8 cellular contexts compared by ENCODE assay signal in the genomic region with DNA sequence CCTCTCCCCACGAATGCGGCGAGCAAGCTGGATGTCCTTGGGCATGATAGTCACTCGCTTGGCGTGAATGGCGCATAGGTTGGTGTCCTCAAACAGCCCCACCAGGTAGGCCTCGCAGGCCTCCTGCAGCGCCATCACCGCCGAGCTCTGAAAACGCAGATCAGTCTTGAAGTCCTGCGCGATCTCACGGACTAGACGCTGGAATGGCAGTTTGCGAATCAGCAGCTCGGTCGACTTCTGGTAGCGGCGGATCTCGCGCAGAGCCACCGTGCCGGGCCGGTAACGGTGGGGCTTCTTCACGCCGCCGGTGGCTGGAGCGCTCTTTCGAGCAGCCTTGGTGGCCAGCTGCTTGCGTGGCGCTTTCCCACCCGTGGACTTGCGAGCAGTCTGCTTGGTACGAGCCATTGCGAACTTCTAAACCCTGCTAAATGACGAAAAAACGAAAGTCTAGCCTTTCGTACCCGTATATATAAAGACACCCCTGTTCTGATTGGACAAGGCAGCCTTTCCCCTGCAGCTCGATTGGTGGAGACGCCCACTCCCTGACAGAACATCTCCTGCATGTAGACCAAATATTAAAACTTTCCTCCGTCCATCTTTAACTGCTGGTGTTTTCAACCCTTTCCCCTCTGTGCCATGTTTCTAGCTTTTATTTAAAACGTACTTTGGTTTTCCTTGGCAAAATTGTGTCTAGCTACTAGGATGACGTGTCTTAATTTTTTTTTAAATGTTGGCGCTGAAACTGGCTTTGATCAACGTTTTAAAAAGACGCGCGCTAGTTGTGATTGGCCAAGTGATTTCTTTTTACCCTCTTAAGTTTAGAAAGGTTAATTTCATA.
DNase-seq lines count a peak whose midpoint lies in the region; ATAC-seq, FAIRE-seq and TF ChIP-seq lines count a peak whose summit lies in the region.

No MANE protein-coding gene starts in this region.

- H2AFZ ChIP-seq in H1 (ENCODE audit: low read length) = no peak overlapping the region

- DNase-seq in NCI-H69 (lab: John Stamatoyannopoulos, UW) (peak; percentile 95), H1 (ENCODE audit: low read depth in 1 of 2, low spot score in 2 of 2) (peak in 1 of 2 experiments; percentile 76), memory B cell (ENCODE audit: low spot score in 2 of 2) (peak; percentile 73 to 85)
- peak; percentile 86 for DNase-seq in activated CD8-positive, alpha-beta T cell treated with anti-CD3 and anti-CD28 coated beads for 36 hours
- DNase-seq in stimulated activated CD8-positive, alpha-beta memory T cell treated with anti-CD3 and anti-CD28 coated beads, Interleukin-7, amount 100 ng/mL, for 4 hours (ENCODE audit: low read depth in 2 of 2) = peak; percentile 64 to 78

- H4K20me1 ChIP-seq in BLaER1 treated with 17β-estradiol and CSF1 and Interleukin-3, amounts not matched to agents 10 nM and 100 nM = peaks cover 15 to 59% (median 27%) of the 10 kb centered on the region in 11 experiments
- H4K20me1 ChIP-seq in H1 (replicated peaks in 1 of 2; ENCODE audit: control insufficient read depth in 1 of 2, insufficient read depth in 2 of 2, low read length in 2 of 2) = peaks cover 2 to 3% of the 10 kb centered on the region in 2 experiments

- no peak for TF ChIP-seq RAD21 in H1 (IDR thresholded peaks at IDR 0.05 in 1 of 2, conservative IDR thresholded peaks at IDR 0.05 in 1 of 2; ENCODE audit: low read depth in 2 of 2, low read length in 2 of 2)

- H2BK5ac ChIP-seq in H1 (ENCODE audit: low read depth, low read length) = peak overlapping the region; percentile 97

- no peaks in the 10 kb centered on the region for H3K9me3 ChIP-seq in BLaER1 treated with 17β-estradiol and CSF1 and Interleukin-3, amounts not matched to agents 10 nM and 100 nM (replicated peaks in 1 of 11)
- no peaks in the 10 kb centered on the region for H3K9me3 ChIP-seq in H1 (ENCODE audit: insufficient read depth in 2 of 2, low read depth in 1 of 2, low read length in 1 of 2)

- H4K8ac ChIP-seq in H1 (ENCODE audit: extremely low read depth, insufficient read depth, low read length) = peak overlapping the region; percentile 81

- no peak overlapping the region for H3K14ac ChIP-seq in H1 (ENCODE audit: insufficient read length)

- H3K9me3 Mint-ChIP-seq in activated CD8-positive, alpha-beta T cell treated with anti-CD3 and anti-CD28 coated beads for 36 hours = no peaks in the 10 kb centered on the region
- H3K9me3 Mint-ChIP-seq in memory B cell = no peaks in the 10 kb centered on the region

- intact Hi-C loops in activated CD8-positive, alpha-beta T cell treated with anti-CD3 and anti-CD28 coated beads for 36 hours (cut with micrococcal nuclease) = loop anchor here (5.0 to 10.0 kb wide), 5 partner anchors 35 to 165 kb away; a partner anchor contains a TSS

- H2BK120ac ChIP-seq in H1 (replicated peaks; ENCODE audit: low read depth, low read length) = no peak overlapping the region

- H3K27ac ChIP-seq in BLaER1 treated with 17β-estradiol and CSF1 and Interleukin-3, amounts not matched to agents 10 nM and 100 nM = peak overlapping the region; percentile 79 to 99 (median 95); a peak in 21 of 22 replicates
- peak overlapping the region; percentile 82 for H3K27ac ChIP-seq in H1 (ENCODE audit: low read depth, low read length)

- H3K9ac ChIP-seq in BLaER1 treated with 17β-estradiol and CSF1 and Interleukin-3, amounts not matched to agents 10 nM and 100 nM = peak overlapping the region; percentile 90 to 99 (median 96)
- peak overlapping the region; percentile 92 to 98 (median 96) for H3K9ac ChIP-seq in H1 (replicated peaks in 1 of 4; ENCODE audit: extremely low read depth in 1 of 4, low read depth in 3 of 4, low read length in 3 of 4)

- no peak for TF ChIP-seq CTCF in activated CD8-positive, alpha-beta T cell treated with anti-CD3 and anti-CD28 coated beads for 36 hours (IDR thresholded peaks at IDR 0.05)
- TF ChIP-seq CTCF in H1 (IDR thresholded peaks at IDR 0.05; ENCODE audit: control extremely low read depth in 1 of 3, insufficient read depth in 1 of 3, low read depth in 1 of 3, low read length in 3 of 3) = no peak

- peak overlapping the region; percentile 19; the same call in 1 of the 2 replicates for H2BK15ac ChIP-seq in H1 (ENCODE audit: low read length)

- no peak overlapping the region for H2BK20ac ChIP-seq in H1 (ENCODE audit: low read length)

- 0 out of 2 replicates have a peak, but pooled peaks cover 7% of the 10 kb centered on the region for H3K23me2 ChIP-seq in H1 (ENCODE audit: low read depth, low read length)

- H3K4me1 ChIP-seq in BLaER1 treated with 17β-estradiol and CSF1 and Interleukin-3, amounts not matched to agents 10 nM and 100 nM = peaks cover 28 to 51% (median 41%) of the 10 kb centered on the region in 10 experiments
- peaks cover 0 to 1% (median 0%) of the 10 kb centered on the region in 4 experiments; a peak in 1 of 7 replicates for H3K4me1 ChIP-seq in H1 (replicated peaks in 1 of 4; ENCODE audit: control insufficient read depth in 3 of 4, insufficient read depth in 4 of 4, low read length in 3 of 4)

- H4K5ac ChIP-seq in H1 (ENCODE audit: insufficient read length, low read depth, low read length) = peak overlapping the region; percentile 56

- WGBS in H1 (ENCODE audit: extremely low coverage in 1 of 2, insufficient coverage in 1 of 2, insufficient read length in 1 of 2, insufficient replicate concordance in 2 of 2, low coverage in 1 of 2, low lambda C conversion rate in 2 of 2, missing lambda C conversion rate in 1 of 2), 2 experiments = 2% methylated on average over 51 of the region's 51 CpGs; no CpG with 5 or more reads in 1 of the 2 experiments

- H3K4me3 ChIP-seq in BLaER1 treated with 17β-estradiol and CSF1 and Interleukin-3, amounts not matched to agents 10 nM and 100 nM = peak overlapping the region; percentile 73 to 89 (median 84)
- H3K4me3 ChIP-seq in H1 (ENCODE audit: extremely low read depth in 1 of 4, insufficient read depth in 2 of 4, low read depth in 3 of 4, low read length in 4 of 4) = peak overlapping the region; percentile 85 to 98 (median 89)

- no peak overlapping the region for H4K91ac ChIP-seq in H1 (replicated peaks; ENCODE audit: insufficient read length, low read length)

- TF ChIP-seq POLR2A in H1 (IDR thresholded peaks at IDR 0.05; ENCODE audit: control extremely low read depth in 1 of 2, low read depth in 2 of 2, low read length in 2 of 2) = peak; percentile 99

- no peaks in the 10 kb centered on the region for H3K27me3 ChIP-seq in BLaER1 treated with 17β-estradiol and CSF1 and Interleukin-3, amounts not matched to agents 10 nM and 100 nM
- no peaks in the 10 kb centered on the region for H3K27me3 ChIP-seq in H1 (replicated peaks in 1 of 4; ENCODE audit: control insufficient read depth in 3 of 4, extremely low read depth in 1 of 4, insufficient read depth in 3 of 4, low read length in 3 of 4)

- peaks cover 24% of the 10 kb centered on the region for H3K4me1 Mint-ChIP-seq in activated CD8-positive, alpha-beta T cell treated with anti-CD3 and anti-CD28 coated beads for 36 hours (ENCODE audit: low read depth)
- peaks cover 25% of the 10 kb centered on the region for H3K4me1 Mint-ChIP-seq in memory B cell

- peak overlapping the region; percentile 96 for H3K27ac Mint-ChIP-seq in activated CD8-positive, alpha-beta T cell treated with anti-CD3 and anti-CD28 coated beads for 36 hours
- peak overlapping the region; percentile 98 for H3K27ac Mint-ChIP-seq in memory B cell

- peaks cover 0 to 29% of the 10 kb centered on the region in 2 experiments; a peak in 2 of 4 replicates for H3K79me2 ChIP-seq in H1 (ENCODE audit: control insufficient read depth in 1 of 2, insufficient read depth in 2 of 2, low read length in 2 of 2)

- no peak for TF ChIP-seq EP300 in H1 (IDR thresholded peaks at IDR 0.05; ENCODE audit: borderline replicate concordance in 1 of 2, low read depth in 2 of 2, low read length in 2 of 2)

- peak overlapping the region; percentile 33 for H3K18ac ChIP-seq in H1 (ENCODE audit: extremely low read depth, low read length)

- peaks cover 21% of the 10 kb centered on the region for H3K36me3 Mint-ChIP-seq in activated CD8-positive, alpha-beta T cell treated with anti-CD3 and anti-CD28 coated beads for 36 hours (ENCODE audit: low read depth)
- H3K36me3 Mint-ChIP-seq in memory B cell = peaks cover 2% of the 10 kb centered on the region

- H3K4me3 Mint-ChIP-seq in activated CD8-positive, alpha-beta T cell treated with anti-CD3 and anti-CD28 coated beads for 36 hours = peak overlapping the region; percentile 96
- H3K4me3 Mint-ChIP-seq in memory B cell = peak overlapping the region; percentile 89

- no peak overlapping the region for H3K4ac ChIP-seq in H1 (replicated peaks; ENCODE audit: insufficient read length, low read depth, low read length)

- H2AK5ac ChIP-seq in H1 (ENCODE audit: low read depth, low read length) = no peak overlapping the region; the same call in 1 of the 2 replicates

- H3K79me1 ChIP-seq in H1 (ENCODE audit: low read depth, low read length) = no peaks in the 10 kb centered on the region

- no peak overlapping the region for H2BK12ac ChIP-seq in H1 (ENCODE audit: low read depth, low read length)

- POLR2A ChIA-PET in activated CD8-positive, alpha-beta T cell treated with anti-CD3 and anti-CD28 coated beads for 36 hours (lab: Charles Lee) = interaction anchor here (0.6 to 20.3 kb wide), 36 partner anchors 11 to 1697 kb away, joined by 3 to 883 read pairs (median 12); a partner anchor contains a TSS
- POLR2A ChIA-PET in H1 (lab: Charles Lee; ENCODE audit: partially characterized antibody) = interaction anchor here (0.6 to 40.4 kb wide), 39 partner anchors 4 to 1697 kb away, joined by 3 to 2731 read pairs (median 27); a partner anchor contains a TSS

- ATAC-seq in GM19035 (IDR thresholded peaks at IDR 0.05; ENCODE audit: unreplicated experiment) = peak; percentile 41
- peak; percentile 42 for ATAC-seq in HG03442 (IDR thresholded peaks at IDR 0.05; ENCODE audit: unreplicated experiment)
- ATAC-seq in activated CD8-positive, alpha-beta T cell treated with anti-CD3 and anti-CD28 coated beads for 36 hours = peak; percentile 48
- ATAC-seq in memory B cell (ENCODE audit: low read depth) = peak; percentile 55

- peaks cover 0 to 18% (median 0%) of the 10 kb centered on the region in 11 experiments; a peak in 2 of 22 replicates for H3K36me3 ChIP-seq in BLaER1 treated with 17β-estradiol and CSF1 and Interleukin-3, amounts not matched to agents 10 nM and 100 nM
- no peaks in the 10 kb centered on the region; a peak in 1 of 8 replicates for H3K36me3 ChIP-seq in H1 (ENCODE audit: control insufficient read depth in 2 of 4, insufficient read depth in 4 of 4, low read length in 3 of 4)

- CTCF ChIA-PET in activated CD8-positive, alpha-beta T cell treated with anti-CD3 and anti-CD28 coated beads for 36 hours (lab: Charles Lee) = interaction anchor here (0.9 to 4.0 kb wide), 10 partner anchors 8 to 54 kb away, joined by 3 to 24 read pairs (median 4); a partner anchor contains a TSS
- CTCF ChIA-PET in H1 (lab: Charles Lee; ENCODE audit: partially characterized antibody) = interaction anchor here (0.8 to 6.4 kb wide), 8 partner anchors 14 to 211 kb away, joined by 3 to 19 read pairs (median 4); a partner anchor contains a TSS

- no peaks in the 10 kb centered on the region for H3K27me3 Mint-ChIP-seq in activated CD8-positive, alpha-beta T cell treated with anti-CD3 and anti-CD28 coated beads for 36 hours
- H3K27me3 Mint-ChIP-seq in memory B cell = no peaks in the 10 kb centered on the region

- peak; percentile 63 for FAIRE-seq in H1 (lab: Jason Lieb, UNC)

- H3K23ac ChIP-seq in H1 (ENCODE audit: insufficient read length) = no peak overlapping the region

- peak overlapping the region; percentile 19 for H3K56ac ChIP-seq in H1 (replicated peaks; ENCODE audit: insufficient read length, low read depth, low read length)

- H3K4me2 ChIP-seq in BLaER1 treated with 17β-estradiol and CSF1 and Interleukin-3, amounts not matched to agents 10 nM and 100 nM = peak overlapping the region; percentile 81 to 97 (median 95)
- peak overlapping the region; percentile 85 to 87 for H3K4me2 ChIP-seq in H1 (ENCODE audit: insufficient read depth in 1 of 2, low read depth in 2 of 2, low read length in 2 of 2)
